Comparison of ENCODE assay signal across 1 cellular context in the genomic region with DNA sequence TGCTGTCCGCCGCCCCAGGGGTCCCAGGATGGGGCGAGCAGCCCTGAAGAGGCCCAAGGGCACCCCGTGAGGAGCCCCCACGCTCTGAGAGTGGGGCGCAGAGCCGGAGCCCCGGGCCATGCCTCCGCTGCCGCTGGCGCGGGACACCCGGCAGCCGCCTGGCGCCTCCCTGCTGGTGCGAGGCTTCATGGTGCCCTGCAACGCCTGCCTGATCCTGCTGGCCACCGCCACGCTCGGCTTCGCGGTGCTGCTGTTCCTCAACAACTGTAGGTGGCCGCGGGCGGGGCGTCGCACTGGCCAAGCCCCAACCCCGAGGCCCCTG.
A peak's percentile ranks its signal among the peaks of the same experiment; 100 is the strongest.
TF ChIP-seq lines count a peak whose summit lies in the region.

No MANE protein-coding gene starts in this region.

TF ChIP-seq in K562, 482 proteins besides CTCF, POLR2A, EP300 and RAD21:
- TF ChIP-seq HNRNPL (IDR thresholded peaks at IDR 0.05; ENCODE audit: low read depth, low read length) (peak; percentile 27; the same call in 1 of the 2 replicates), HNRNPLL (IDR thresholded peaks at IDR 0.05; ENCODE audit: low read depth, low read length, poor library complexity, severe bottlenecking) (no peak), ZBTB7A (IDR thresholded peaks at IDR 0.05; ENCODE audit: borderline replicate concordance, control insufficient read depth, low read depth, low read length) (no peak), EP400 (IDR thresholded peaks at IDR 0.05) (no peak), ATF4 (CRISPR knock-in tag; IDR thresholded peaks at IDR 0.05) (no peak), NFATC3 (IDR thresholded peaks at IDR 0.05) (no peak), RBFOX2 (IDR thresholded peaks at IDR 0.05; ENCODE audit: low read depth, low read length) (peak; percentile 17; the same call in 1 of the 2 replicates), RBM14 (IDR thresholded peaks at IDR 0.05; ENCODE audit: borderline replicate concordance, insufficient read depth, low read depth, low read length) (0 out of 2 replicates have a peak, but pooled peaks have one; percentile 52), POLR2G (IDR thresholded peaks at IDR 0.05; ENCODE audit: low read depth, low read length) (peak; percentile 55)
- TF ChIP-seq, protein P1, sequence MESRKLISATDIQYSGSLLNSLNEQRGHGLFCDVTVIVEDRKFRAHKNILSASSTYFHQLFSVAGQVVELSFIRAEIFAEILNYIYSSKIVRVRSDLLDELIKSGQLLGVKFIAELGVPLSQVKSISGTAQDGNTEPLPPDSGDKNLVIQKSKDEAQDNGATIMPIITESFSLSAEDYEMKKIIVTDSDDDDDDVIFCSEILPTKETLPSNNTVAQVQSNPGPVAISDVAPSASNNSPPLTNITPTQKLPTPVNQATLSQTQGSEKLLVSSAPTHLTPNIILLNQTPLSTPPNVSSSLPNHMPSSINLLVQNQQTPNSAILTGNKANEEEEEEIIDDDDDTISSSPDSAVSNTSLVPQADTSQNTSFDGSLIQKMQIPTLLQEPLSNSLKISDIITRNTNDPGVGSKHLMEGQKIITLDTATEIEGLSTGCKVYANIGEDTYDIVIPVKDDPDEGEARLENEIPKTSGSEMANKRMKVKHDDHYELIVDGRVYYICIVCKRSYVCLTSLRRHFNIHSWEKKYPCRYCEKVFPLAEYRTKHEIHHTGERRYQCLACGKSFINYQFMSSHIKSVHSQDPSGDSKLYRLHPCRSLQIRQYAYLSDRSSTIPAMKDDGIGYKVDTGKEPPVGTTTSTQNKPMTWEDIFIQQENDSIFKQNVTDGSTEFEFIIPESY (CRISPR knock-in tag; IDR thresholded peaks at IDR 0.05): peak; percentile 95
